In genomic region chr3:37909067-37909911, GRCh38 we compare ENCODE assay signal across 13 cellular contexts. TPM values are rescaled to one million over a fixed set of nuclear protein-coding genes. Genes with fewer than 3 reads are reported as not detected.
DNase-seq lines count a peak whose midpoint lies in the region; ATAC-seq and TF ChIP-seq lines count a peak whose summit lies in the region.
"Had no signal": no experiment of that assay in that cellular context is flagged by ENCODE, and none has a peak within 500 bp of the region (broad histone marks: within the 10 kb centered on the region; RNA-seq: fewer than 3 reads in every experiment).

No MANE protein-coding gene starts in this region.

- H3K4me3 ChIP-seq in right atrium auricular region (no peak overlapping the region), body of pancreas (no peak overlapping the region)
- H3K4me3 ChIP-seq: SJSA1 had no signal

- H3K4me1 Mint-ChIP-seq in type B pancreatic cell (ENCODE audit: unreplicated experiment): peaks cover 53% of the 10 kb centered on the region
- peaks cover 27% of the 10 kb centered on the region for H3K4me1 Mint-ChIP-seq in activated CD4-positive, alpha-beta T cell treated with anti-CD3 and anti-CD28 coated beads, Interleukin-2, amount 10 ng/mL, durations not matched to agents 24 days and 14 days

- no peak for TF ChIP-seq CTCF in right atrium auricular region (IDR thresholded peaks at IDR 0.05)
- peak in 2 of 7 experiments; percentile 2 to 11 for TF ChIP-seq CTCF in body of pancreas (IDR thresholded peaks at IDR 0.05)
- TF ChIP-seq CTCF in type B pancreatic cell (conservative IDR thresholded peaks at IDR 0.05): no peak

- peaks cover 24% of the 10 kb centered on the region for H3K36me3 Mint-ChIP-seq in type B pancreatic cell
- H3K36me3 Mint-ChIP-seq in activated CD4-positive, alpha-beta T cell treated with anti-CD3 and anti-CD28 coated beads, Interleukin-2, amount 10 ng/mL, durations not matched to agents 24 days and 14 days (ENCODE audit: low read depth): peaks cover 1% of the 10 kb centered on the region
- H3K36me3 Mint-ChIP-seq: naive thymus-derived CD8-positive, alpha-beta T cell had no signal

- no peak overlapping the region for H3K4me3 Mint-ChIP-seq in type B pancreatic cell
- no peak overlapping the region for H3K4me3 Mint-ChIP-seq in activated CD4-positive, alpha-beta T cell treated with anti-CD3 and anti-CD28 coated beads, Interleukin-2, amount 10 ng/mL, durations not matched to agents 24 days and 14 days

- no peak overlapping the region for H3K27ac Mint-ChIP-seq in type B pancreatic cell
- H3K27ac Mint-ChIP-seq in activated CD4-positive, alpha-beta T cell treated with anti-CD3 and anti-CD28 coated beads, Interleukin-2, amount 10 ng/mL, durations not matched to agents 24 days and 14 days: no peak overlapping the region

- H3K27me3 ChIP-seq in right atrium auricular region (no peaks in the 10 kb centered on the region), body of pancreas (no peaks in the 10 kb centered on the region)
- H3K27me3 ChIP-seq: SJSA1 had no signal

- WGBS in body of pancreas, 2 donors: 64 to 67% methylated on average over 4 to 5 of the region's 5 CpGs

- H3K27ac ChIP-seq in right atrium auricular region: peak overlapping the region in 1 of 2 donors; percentile 23
- peak overlapping the region; percentile 2 to 56 (median 30) for H3K27ac ChIP-seq in body of pancreas
- H3K27ac ChIP-seq: SJSA1 had no signal

- H3K9me3 Mint-ChIP-seq in type B pancreatic cell: peaks cover 8% of the 10 kb centered on the region
- no peaks in the 10 kb centered on the region for H3K9me3 Mint-ChIP-seq in activated CD4-positive, alpha-beta T cell treated with anti-CD3 and anti-CD28 coated beads, Interleukin-2, amount 10 ng/mL, durations not matched to agents 24 days and 14 days

- H3K4me1 ChIP-seq in right atrium auricular region (peaks cover 0 to 56% of the 10 kb centered on the region in 2 donors), body of pancreas (peaks cover 41% of the 10 kb centered on the region)

- H3K9me3 ChIP-seq in right atrium auricular region: no peaks in the 10 kb centered on the region
- no peaks in the 10 kb centered on the region for H3K9me3 ChIP-seq in body of pancreas
- H3K9me3 ChIP-seq: SJSA1 had no signal

- ATAC-seq in left ventricle myocardium superior (peak; percentile 9), body of pancreas (peak; percentile 62), left colon (peak; percentile 51), HG03354 (IDR thresholded peaks at IDR 0.05; ENCODE audit: poor library complexity, severe bottlenecking, unreplicated experiment) (no peak), HG02938 (IDR thresholded peaks at IDR 0.05; ENCODE audit: unreplicated experiment) (no peak)
- ATAC-seq: naive thymus-derived CD8-positive, alpha-beta T cell had no signal

- intact Hi-C loops in left ventricle myocardium superior (cut with micrococcal nuclease): no loop called here
- intact Hi-C loops in body of pancreas (cut with DNase I): no loop called here
- intact Hi-C loops in left colon (cut with DNase I, micrococcal nuclease): no loop called here
- intact Hi-C loops in activated CD4-positive, alpha-beta T cell treated with anti-CD3 and anti-CD28 coated beads, Interleukin-2, amount 10 ng/mL, durations not matched to agents 24 days and 14 days (cut with micrococcal nuclease): loop anchor here (5.0 kb wide), 1 partner anchor 43 kb away; no protein-coding TSS in a partner anchor

- H3K27me3 Mint-ChIP-seq in type B pancreatic cell: no peaks in the 10 kb centered on the region
- peaks cover 15% of the 10 kb centered on the region for H3K27me3 Mint-ChIP-seq in activated CD4-positive, alpha-beta T cell treated with anti-CD3 and anti-CD28 coated beads, Interleukin-2, amount 10 ng/mL, durations not matched to agents 24 days and 14 days

- H3K36me3 ChIP-seq in right atrium auricular region: no peaks in the 10 kb centered on the region
- no peaks in the 10 kb centered on the region for H3K36me3 ChIP-seq in body of pancreas (replicated peaks in 1 of 2; ENCODE audit: insufficient read depth in 1 of 2, low read depth in 2 of 2)
- H3K36me3 ChIP-seq: SJSA1 had no signal

- TF ChIP-seq POLR2A in body of pancreas (IDR thresholded peaks at IDR 0.05): no peak

- DNase-seq in left ventricle myocardium superior: peak; percentile 39
- DNase-seq in right atrium auricular region (ENCODE audit: low spot score): no peak
- peak in 3 of 4 donors; percentile 17 to 42 (median 26) for DNase-seq in body of pancreas
- peak in 1 of 2 donors; percentile 51 for DNase-seq in left colon
- no peak for DNase-seq in type B pancreatic cell (ENCODE audit: extremely low spot score, unreplicated experiment)
- no peak for DNase-seq in activated CD4-positive, alpha-beta T cell treated with anti-CD3 and anti-CD28 coated beads, Interleukin-2, amount 10 ng/mL, durations not matched to agents 24 days and 14 days
- DNase-seq: activated naive CD4-positive, alpha-beta T cell treated with anti-CD3 and anti-CD28 coated beads, Interleukin-2, amount 50 U/mL, for 16 hours; effector CD4-positive, alpha-beta T cell; EL; naive thymus-derived CD8-positive, alpha-beta T cell had no signal

RNA-seq across cellular contexts. Expression of gene CTDSPL, which starts 47.6 kb away (rescaled TPM):
- total RNA-seq in left ventricle myocardium superior (53.8 TPM), right atrium auricular region (10 to 100 TPM; 35.1 to 58.4 TPM), body of pancreas (10 to 100 TPM; 23.6 to 25.4 TPM), left colon (10 to 100 TPM; 75.5 to 80.0 TPM), type B pancreatic cell (ENCODE audit: low replicate concordance) (72.7 and 98.4 TPM in 2 replicates)
- 6.1 and 6.5 TPM in 2 replicates for total RNA-seq in activated CD4-positive, alpha-beta T cell treated with anti-CD3 and anti-CD28 coated beads, Interleukin-2, amount 10 ng/mL, durations not matched to agents 24 days and 14 days

Comparison
In these comparisons a context has a peak if more than half of its experiments do, and no peak if none do; other contexts are left out.
1. DNase-seq: peak in left ventricle myocardium superior (single experiment) and body of pancreas (3 of 4); none in right atrium auricular region (single experiment), type B pancreatic cell (single experiment) and activated CD4-positive, alpha-beta T cell treated with anti-CD3 and anti-CD28 coated beads, Interleukin-2, amount 10 ng/mL, durations not matched to agents 24 days and 14 days (single experiment).
2. ATAC-seq: peak in left ventricle myocardium superior (single experiment), body of pancreas (single experiment) and left colon (single experiment); none in HG03354 (single experiment) and HG02938 (single experiment).